In genomic region chr1:33330376-33330890, GRCh38 we compare ENCODE assay signal across 21 cellular contexts. TPM values are rescaled to one million over a fixed set of nuclear protein-coding genes. Genes with fewer than 3 reads are reported as not detected.
DNase-seq lines count a peak whose midpoint lies in the region; ATAC-seq and TF ChIP-seq lines count a peak whose summit lies in the region.
"Had no signal": no experiment of that assay in that cellular context is flagged by ENCODE, and none has a peak within 500 bp of the region (broad histone marks: within the 10 kb centered on the region; RNA-seq: fewer than 3 reads in every experiment).

No MANE protein-coding gene starts in this region.

- H3K18ac ChIP-seq in mesenchymal stem cell (ENCODE audit: low read depth in 1 of 2, low read length in 2 of 2) = no peak overlapping the region
- H3K18ac ChIP-seq in mesendoderm (ENCODE audit: low read length) = no peak overlapping the region

- H4K8ac ChIP-seq in mesenchymal stem cell (ENCODE audit: low read length) (peak overlapping the region; percentile 72), mesendoderm (ENCODE audit: low read depth, low read length) (no peak overlapping the region)

- no peak for TF ChIP-seq POLR2A in gastrocnemius medialis (IDR thresholded peaks at IDR 0.05)

- peak overlapping the region; percentile 62 for H2AK5ac ChIP-seq in mesenchymal stem cell (ENCODE audit: low read length, severe bottlenecking)
- no peak overlapping the region for H2AK5ac ChIP-seq in mesendoderm (ENCODE audit: low read length)

- H3K4ac ChIP-seq in mesenchymal stem cell (ENCODE audit: low read depth in 1 of 2, low read length in 2 of 2) (no peak overlapping the region), mesendoderm (ENCODE audit: low read depth, low read length) (no peak overlapping the region)

- TF ChIP-seq CTCF in AG04450 (IDR thresholded peaks at IDR 0.05; ENCODE audit: low read depth, low read length) (no peak), VCaP (conservative IDR thresholded peaks at IDR 0.05) (no peak), gastrocnemius medialis (IDR thresholded peaks at IDR 0.05 in 4 of 5, conservative IDR thresholded peaks at IDR 0.05 in 1 of 5) (no peak)

- H2BK15ac ChIP-seq in mesenchymal stem cell (ENCODE audit: low read depth, poor library complexity, severe bottlenecking) (no peak overlapping the region), mesendoderm (replicated peaks; ENCODE audit: low read depth) (no peak overlapping the region)

- no peaks in the 10 kb centered on the region for H3K79me2 ChIP-seq in mesendoderm (ENCODE audit: control insufficient read depth, insufficient read depth, low read length)

- no peak overlapping the region for H2BK120ac ChIP-seq in mesenchymal stem cell (ENCODE audit: low read depth, low read length)
- no peak overlapping the region for H2BK120ac ChIP-seq in mesendoderm (ENCODE audit: low read depth, low read length)

- H3K9me3 ChIP-seq in AG04450 (ENCODE audit: control insufficient read depth, insufficient read depth, low read length) (no peaks in the 10 kb centered on the region), mesenchymal stem cell (ENCODE audit: control insufficient read depth, low read length) (no peaks in the 10 kb centered on the region), gastrocnemius medialis (no peaks in the 10 kb centered on the region)
- H3K9me3 ChIP-seq in effector memory CD4-positive, alpha-beta T cell (ENCODE audit: control insufficient read depth, low read length) = no peaks in the 10 kb centered on the region
- H3K9me3 ChIP-seq: A549 had no signal

- H3K27ac ChIP-seq in AG04450 (ENCODE audit: low read depth, low read length) (peak overlapping the region; percentile 3), VCaP (peak overlapping the region; percentile 79), mesenchymal stem cell (ENCODE audit: low read length, poor library complexity, severe bottlenecking) (peak overlapping the region; percentile 38), gastrocnemius medialis (peak overlapping the region; percentile 94 to 99 (median 98)), mesendoderm (ENCODE audit: low read depth, low read length) (no peak overlapping the region)
- H3K27ac ChIP-seq in effector memory CD4-positive, alpha-beta T cell (ENCODE audit: insufficient read depth, low read length, poor library complexity, severe bottlenecking) = no peak overlapping the region
- H3K27ac ChIP-seq: A549, C4-2B, KMS-11 had no signal

- H2BK5ac ChIP-seq in mesenchymal stem cell (ENCODE audit: low read depth, low read length, poor library complexity, severe bottlenecking) (no peak overlapping the region), mesendoderm (ENCODE audit: low read length) (no peak overlapping the region)

- CTCF ChIA-PET in AG04450 (lab: Charles Lee) = interaction anchor here (1.4 to 2.0 kb wide), 2 partner anchors 35 to 141 kb away, joined by 7 to 10 read pairs; no protein-coding TSS in a partner anchor

- 92% methylated on average over 3 of the region's 3 CpGs for WGBS in mesenchymal stem cell
- WGBS in mesendoderm (ENCODE audit: extremely low coverage, insufficient coverage, low lambda C conversion rate) = no CpG with 5 or more reads among the region's 3 CpGs

- peak overlapping the region; percentile 13 for H3K9ac ChIP-seq in mesenchymal stem cell (ENCODE audit: low read length)
- no peak overlapping the region for H3K9ac ChIP-seq in mesendoderm (ENCODE audit: low read length)
- H3K9ac ChIP-seq: KMS-11 had no signal

- no peak overlapping the region for H4K91ac ChIP-seq in mesenchymal stem cell (ENCODE audit: low read length)

- H4K5ac ChIP-seq in mesendoderm (ENCODE audit: low read length) = no peak overlapping the region

- H3K4me1 ChIP-seq in mesenchymal stem cell (ENCODE audit: control insufficient read depth, insufficient read depth, low read depth, low read length) (peaks cover 50% of the 10 kb centered on the region), gastrocnemius medialis (peaks cover 70 to 71% of the 10 kb centered on the region in 2 donors), mesendoderm (ENCODE audit: control insufficient read depth, low read depth, low read length) (no peaks in the 10 kb centered on the region)
- no peaks in the 10 kb centered on the region for H3K4me1 ChIP-seq in effector memory CD4-positive, alpha-beta T cell (ENCODE audit: control insufficient read depth, insufficient read depth, low read length, poor library complexity, severe bottlenecking)
- H3K4me1 ChIP-seq: A549 had no signal

- H3K27me3 ChIP-seq in AG04450 (ENCODE audit: control insufficient read depth, insufficient read depth, low read length) (no peaks in the 10 kb centered on the region), mesenchymal stem cell (ENCODE audit: control insufficient read depth in 1 of 2, insufficient read depth in 1 of 2, low read length in 2 of 2) (no peaks in the 10 kb centered on the region), gastrocnemius medialis (no peaks in the 10 kb centered on the region), mesendoderm (ENCODE audit: insufficient read depth, low read length, poor library complexity) (no peaks in the 10 kb centered on the region)
- H3K27me3 ChIP-seq in effector memory CD4-positive, alpha-beta T cell (replicated peaks; ENCODE audit: control insufficient read depth, insufficient read depth, low read length, poor library complexity, severe bottlenecking) = no peaks in the 10 kb centered on the region

- POLR2A ChIA-PET in AG04450 (lab: Yijun Ruan, JAX) = interaction anchor here (1.1 kb wide), 1 partner anchor 12 kb away, joined by 4 read pairs; no protein-coding TSS in a partner anchor

- H3K4me3 ChIP-seq in AG04450 (ENCODE audit: low read depth, low read length) = no peak overlapping the region
- no peak overlapping the region for H3K4me3 ChIP-seq in mesenchymal stem cell (ENCODE audit: insufficient read depth in 1 of 2, low read depth in 1 of 2, low read length in 2 of 2)
- no peak overlapping the region for H3K4me3 ChIP-seq in gastrocnemius medialis
- no peak overlapping the region for H3K4me3 ChIP-seq in mesendoderm (ENCODE audit: low read length)
- H3K4me3 ChIP-seq in effector memory CD4-positive, alpha-beta T cell (ENCODE audit: insufficient read depth, low read depth, low read length, poor library complexity, severe bottlenecking) = no peak overlapping the region
- H3K4me3 ChIP-seq: A549 had no signal

- H3K79me1 ChIP-seq in mesenchymal stem cell (replicated peaks; ENCODE audit: low read length, poor library complexity, severe bottlenecking) (peaks cover 8% of the 10 kb centered on the region), mesendoderm (ENCODE audit: low read length) (no peaks in the 10 kb centered on the region)

- no peak for ATAC-seq in gastrocnemius medialis
- no peak for ATAC-seq in GM18909 (IDR thresholded peaks at IDR 0.05; ENCODE audit: poor library complexity, unreplicated experiment)
- ATAC-seq: A549 had no signal

- in situ Hi-C loops in gastrocnemius medialis (cut with MboI; ENCODE audit: low sequenced_read_pairs in 4 of 4) = no loop called here

- DNase-seq in AG04450 (ENCODE audit: low read depth, low spot score) (no peak), mesenchymal stem cell (no peak), gastrocnemius medialis (peak in 1 of 2 donors; percentile 12), COLO829 (ENCODE audit: low spot score) (no peak), mesendoderm (no peak)
- DNase-seq in effector memory CD4-positive, alpha-beta T cell = no peak
- DNase-seq: COR-L47, DMS153, NCI-H1048, NCI-H1436 treated with DMSO at 0.1 percent for 48 hours, NCI-H2081, NCI-H510A, NCI-H82, SHP77 had no signal

- no peak overlapping the region for H2AFZ ChIP-seq in mesenchymal stem cell (ENCODE audit: low read depth, low read length)

- no peak overlapping the region for H2BK12ac ChIP-seq in mesenchymal stem cell (ENCODE audit: low read length in 2 of 2)

- H3K23ac ChIP-seq in mesenchymal stem cell (ENCODE audit: low read length in 2 of 2) = no peak overlapping the region
- H3K23ac ChIP-seq in mesendoderm (ENCODE audit: low read length) = no peak overlapping the region

- H3K36me3 ChIP-seq in mesenchymal stem cell (ENCODE audit: control insufficient read depth in 1 of 2, insufficient read depth in 2 of 2, low read depth in 1 of 2, low read length in 2 of 2) = peaks cover 73 to 94% of the 10 kb centered on the region in 2 experiments
- H3K36me3 ChIP-seq in gastrocnemius medialis = peaks cover 13 to 67% of the 10 kb centered on the region in 2 donors
- peaks cover 3% of the 10 kb centered on the region for H3K36me3 ChIP-seq in mesendoderm (ENCODE audit: control insufficient read depth, insufficient read depth, low read length)
- H3K36me3 ChIP-seq in effector memory CD4-positive, alpha-beta T cell (ENCODE audit: control insufficient read depth, insufficient read depth, low read length) = peaks cover 84% of the 10 kb centered on the region

- no peak overlapping the region for H3K56ac ChIP-seq in mesendoderm (ENCODE audit: low read length)

- no peak overlapping the region for H3K14ac ChIP-seq in mesenchymal stem cell (ENCODE audit: low read length in 2 of 2)

- H3K4me2 ChIP-seq in mesenchymal stem cell (ENCODE audit: low read length, poor library complexity, severe bottlenecking) (no peak overlapping the region), mesendoderm (ENCODE audit: low read length) (no peak overlapping the region)
- H3K4me2 ChIP-seq: A549, KMS-11 had no signal

- intact Hi-C loops in gastrocnemius medialis (cut with DNase I; ENCODE audit: low total_unique reads) = no loop called here

RNA-seq across cellular contexts. Expression of gene A3GALT2, which starts 9.5 kb away (rescaled TPM):
- not detected in 2 replicates for polyA plus RNA-seq in AG04450 (2011; rRNA removed)
- not detected in 2 replicates for polyA minus RNA-seq in AG04450 (2011; rRNA and poly(A)+ RNA removed)
- 0.04 TPM for polyA plus RNA-seq in mesenchymal stem cell (2013, experiment 1 of 2)
- not detected for polyA plus RNA-seq in mesenchymal stem cell (2013, experiment 2 of 2)
- not detected for total RNA-seq in gastrocnemius medialis
- polyA plus RNA-seq in mesendoderm (2013, experiment 1 of 2) = not detected
- polyA plus RNA-seq in mesendoderm (2013, experiment 2 of 2) = not detected
- total RNA-seq: H4, MCF 10A had no signal
- polyA plus RNA-seq: A549 had no signal

Comparison
In these comparisons a context has a peak if more than half of its experiments do, and no peak if none do; other contexts are left out.
1. H3K27ac ChIP-seq: peak in AG04450 (single experiment), VCaP (single experiment), mesenchymal stem cell (single experiment) and gastrocnemius medialis (4 of 4); none in mesendoderm (single experiment) and effector memory CD4-positive, alpha-beta T cell (single experiment).